ENCODE assay signal across 26 cellular contexts in genomic region chr2:64887565-64887964, GRCh38.
"Had no signal": no experiment of that assay in that cellular context is flagged by ENCODE, and none has a peak within 500 bp of the region (broad histone marks: within the 10 kb centered on the region; RNA-seq: fewer than 3 reads in every experiment).

No MANE protein-coding gene starts in this region.

- DNase-seq: stimulated activated CD4-positive, alpha-beta T cell treated with anti-CD3 and anti-CD28 coated beads, Interleukin-2, amount 100 ng/mL, for 48 hours; stimulated activated CD4-positive, alpha-beta T cell treated with anti-CD3 and anti-CD28 coated beads, Interleukin-4, amount 100 ng/mL, for 1 hour; stimulated activated CD4-positive, alpha-beta T cell treated with anti-CD3 and anti-CD28 coated beads, Interleukin-4, amount 100 ng/mL, for 24 hours; stimulated activated CD4-positive, alpha-beta T cell treated with anti-CD3 and anti-CD28 coated beads, Interleukin-4, amount 100 ng/mL, for 4 hours; stimulated activated CD8-positive, alpha-beta memory T cell treated with anti-CD3 and anti-CD28 coated beads, Interleukin-4, amount 100 ng/mL, for 48 hours; stimulated activated naive B cell treated with anti-CD40 and anti-IgM and Interleukin-4, amounts not matched to agents 10 μg/mL and 1 μg/mL and 100 μg/mL, for 72 hours; stimulated activated naive CD4-positive, alpha-beta T cell; stimulated activated naive CD4-positive, alpha-beta T cell treated with Interleukin-2 at 50 U/mL for 16 hours; stimulated activated naive CD8-positive, alpha-beta T cell treated with anti-CD3 and anti-CD28 coated beads, Interleukin-15, amount 100 ng/mL, for 72 hours; stimulated activated naive CD8-positive, alpha-beta T cell treated with anti-CD3 and anti-CD28 coated beads, Interleukin-15, Interleukin-2, amounts not matched to agents 100 U/mL and 50 U/mL, for 24 hours; substantia nigra; testis; thyroid gland; trophoblast cell; upper lobe of left lung; upper lobe of right lung; uterus had no signal

- H3K4me3 ChIP-seq: stomach, suprapubic skin, testis, thoracic aorta, thyroid gland, tibial artery, tibial nerve, upper lobe of left lung, upper lobe of right lung, uterus, vagina had no signal

- ATAC-seq: stimulated activated effector memory CD8-positive, alpha-beta T cell treated with anti-CD3 and anti-CD28 coated beads, Interleukin-12 subunit alpha, Interleukin-12 subunit beta, amount 100 ng/mL, for 72 hours; stimulated activated memory B cell treated with anti-CD40 and anti-IgM and Interleukin-4, amounts not matched to agents 10 μg/mL and 1 μg/mL and 100 μg/mL, for 72 hours; stimulated activated naive B cell treated with anti-CD40 and anti-IgM and Interleukin-4, amounts not matched to agents 10 μg/mL and 1 μg/mL and 100 μg/mL, for 72 hours; stimulated activated naive CD8-positive, alpha-beta T cell treated with anti-CD3 and anti-CD28 coated beads, Interleukin-15, amount 100 ng/mL, for 72 hours; stimulated activated naive CD8-positive, alpha-beta T cell treated with anti-CD3 and anti-CD28 coated beads, Interleukin-15, Interleukin-2, amounts not matched to agents 100 U/mL and 50 U/mL, for 24 hours; upper lobe of right lung had no signal

- FAIRE-seq: urothelium cell line had no signal

- H3K36me3 ChIP-seq: stomach, suprapubic skin, thoracic aorta, thyroid gland, tibial artery, tibial nerve, upper lobe of left lung, upper lobe of right lung, uterus, vagina had no signal

- H3K27ac ChIP-seq: stomach, suprapubic skin, testis, thoracic aorta, thyroid gland, tibial artery, tibial nerve, upper lobe of left lung, upper lobe of right lung, uterus, vagina had no signal

- H3K4me1 ChIP-seq: stomach, suprapubic skin, testis, thyroid gland, tibial artery, tibial nerve, upper lobe of left lung, upper lobe of right lung, uterus, vagina had no signal

- H3K9me3 ChIP-seq: suprapubic skin, testis, thoracic aorta, thyroid gland, tibial artery, upper lobe of right lung, uterus, vagina had no signal

- H3K27me3 ChIP-seq: suprapubic skin, testis, thyroid gland, upper lobe of left lung, upper lobe of right lung, uterus, vagina had no signal
